8 cellular contexts compared by ENCODE assay signal in genomic region chrX:57591284-57592158, GRCh38. TPM values are rescaled to one million over a fixed set of nuclear protein-coding genes. Genes with fewer than 3 reads are reported as not detected.
DNase-seq lines count a peak whose midpoint lies in the region; ATAC-seq, FAIRE-seq and TF ChIP-seq lines count a peak whose summit lies in the region.
"Not testable (repeated sequence)": the region's sequence is repeated elsewhere in the genome, so short reads cannot be mapped to it uniquely, and the experiment has no call there.

Gene ZXDB, plus strand, starts transcription at chrX:57592011. Its CDS starts 38 bp downstream, at chrX:57592049.

- CTCF ChIA-PET in A549 (lab: Yijun Ruan, JAX), result interaction anchor here (1.6 kb wide), 1 partner anchor 11 kb away, joined by 3 read pairs; no protein-coding TSS in a partner anchor

- H3K27me3 Mint-ChIP-seq in T-helper 1 cell treated with Interleukin-12 subunit alpha and Interleukin-12 subunit beta and Interleukin-4 antibody, amounts not matched to agents 30 μg/mL and 1 μg/mL, for 36 hours (ENCODE audit: low read depth), result not testable (repeated sequence)

- H3K4me2 ChIP-seq in A549, result peak within 1 kb of the TSS; percentile 87
- peak within 1 kb of the TSS; percentile 68 for H3K4me2 ChIP-seq in parathyroid adenoma (ENCODE audit: low read length)

- TF ChIP-seq POLR2A in A549 (IDR thresholded peaks at IDR 0.05; ENCODE audit: low read length), result not testable (repeated sequence)

- H3K36me3 ChIP-seq in iPS DF 6.9 (ENCODE audit: control insufficient read depth, insufficient read depth, low read length); parathyroid adenoma (ENCODE audit: control insufficient read depth, insufficient read depth, low read length): not testable (repeated sequence)

- FAIRE-seq in A549 (lab: Jason Lieb, UNC), result not testable (repeated sequence)

- H3K36me3 Mint-ChIP-seq in T-helper 1 cell treated with Interleukin-12 subunit alpha and Interleukin-12 subunit beta and Interleukin-4 antibody, amounts not matched to agents 30 μg/mL and 1 μg/mL, for 36 hours (ENCODE audit: low read depth), result peaks cover 11% of the 10 kb centered on the region

- TF ChIP-seq CTCF in A549 (IDR thresholded peaks at IDR 0.05); parathyroid adenoma (IDR thresholded peaks at IDR 0.05): not testable (repeated sequence)

- not testable (repeated sequence) for TF ChIP-seq EP300 in A549 (IDR thresholded peaks at IDR 0.05)

- H3K4me1 Mint-ChIP-seq in T-helper 1 cell treated with Interleukin-12 subunit alpha and Interleukin-12 subunit beta and Interleukin-4 antibody, amounts not matched to agents 30 μg/mL and 1 μg/mL, for 36 hours (ENCODE audit: low read depth), result peaks cover 34% of the 10 kb centered on the region

- peak within 1 kb of the TSS; percentile 87 for H3K9ac ChIP-seq in parathyroid adenoma

- not testable (repeated sequence) for H3K9me3 Mint-ChIP-seq in T-helper 1 cell treated with Interleukin-12 subunit alpha and Interleukin-12 subunit beta and Interleukin-4 antibody, amounts not matched to agents 30 μg/mL and 1 μg/mL, for 36 hours

- peaks cover 35% of the 10 kb centered on the region for H3K4me1 ChIP-seq in A549
- not testable (repeated sequence) for H3K4me1 ChIP-seq in iPS DF 6.9 (ENCODE audit: control insufficient read depth, insufficient read depth, low read length); parathyroid adenoma

- H3K79me2 ChIP-seq in parathyroid adenoma, result not testable (repeated sequence)

- TF ChIP-seq RAD21 in A549 (conservative IDR thresholded peaks at IDR 0.05 in 1 of 2, IDR thresholded peaks at IDR 0.05 in 1 of 2), result not testable (repeated sequence)

- peak within 1 kb of the TSS; percentile 89 for H3K27ac Mint-ChIP-seq in T-helper 1 cell treated with Interleukin-12 subunit alpha and Interleukin-12 subunit beta and Interleukin-4 antibody, amounts not matched to agents 30 μg/mL and 1 μg/mL, for 36 hours

- not testable (repeated sequence) for H3K9me3 ChIP-seq in A549; iPS DF 6.9 (ENCODE audit: control insufficient read depth, insufficient read depth, low read length); parathyroid adenoma (ENCODE audit: control insufficient read depth, low read length)

- WGBS in A549 (ENCODE audit: missing lambda C conversion rate), result 32% methylated on average over 12 of the region's 39 CpGs
- no CpG with 5 or more reads among the region's 39 CpGs for WGBS in iPS DF 6.9 (ENCODE audit: insufficient coverage, insufficient read length)

- ATAC-seq in A549, result peak; percentile 65 to 72
- ATAC-seq in GM18861 (IDR thresholded peaks at IDR 0.05; ENCODE audit: unreplicated experiment), result peak; percentile 40
- peak; percentile 54 for ATAC-seq in HG02759 (IDR thresholded peaks at IDR 0.05; ENCODE audit: unreplicated experiment)

- H3K4me3 Mint-ChIP-seq in T-helper 1 cell treated with Interleukin-12 subunit alpha and Interleukin-12 subunit beta and Interleukin-4 antibody, amounts not matched to agents 30 μg/mL and 1 μg/mL, for 36 hours, result peak within 1 kb of the TSS; percentile 82

- H3K27ac ChIP-seq in A549 (peak within 1 kb of the TSS; percentile 93 to 97), parathyroid adenoma (peak within 1 kb of the TSS; percentile 95)
- not testable (repeated sequence) for H3K27ac ChIP-seq in iPS DF 6.9 (ENCODE audit: low read length)

- H3K27me3 ChIP-seq in iPS DF 6.9 (ENCODE audit: control insufficient read depth, insufficient read depth, low read length); parathyroid adenoma (ENCODE audit: control insufficient read depth, insufficient read depth, low read length): not testable (repeated sequence)

- H3K4me3 ChIP-seq in A549 (peak within 1 kb of the TSS; percentile 61), iPS DF 6.9 (ENCODE audit: low read length) (peak within 1 kb of the TSS; percentile 63; the same call in 1 of the 2 replicates), parathyroid adenoma (ENCODE audit: low read depth, low read length) (peak within 1 kb of the TSS; percentile 55)

- peak within 1 kb of the TSS; percentile 86 for H2AFZ ChIP-seq in parathyroid adenoma

- DNase-seq in A549 (ENCODE audit: low read depth in 1 of 2, low spot score in 1 of 2), result peak; percentile 5 to 66
- DNase-seq in LHCN-M2 (ENCODE audit: low read depth), result peak; percentile 32
- DNase-seq in cerebellar cortex (ENCODE audit: low spot score), result peak; percentile 28
- DNase-seq in iPS DF 6.9 (ENCODE audit: low read depth, low spot score), result not testable (repeated sequence)

- POLR2A ChIA-PET in A549 (lab: Yijun Ruan, JAX), result not testable (repeated sequence)

TF ChIP-seq in A549, 52 proteins besides CTCF, POLR2A, EP300 and RAD21:
- not testable (repeated sequence) for TF ChIP-seq FOSL2 (IDR thresholded peaks at IDR 0.05)
- peak; percentile 52; the same call in 1 of the 2 replicates for TF ChIP-seq FOSL2 (CRISPR knock-in tag; IDR thresholded peaks at IDR 0.05)

RNA-seq across cellular contexts. Expression of gene ZXDB, which starts in this region (rescaled TPM):
- 12.0 and 14.4 TPM in 2 replicates for polyA plus RNA-seq in A549 (2011; rRNA removed)
- 2.5 and 3.4 TPM in 2 replicates for polyA plus RNA-seq in A549 (2012; cell fraction: cytosol; rRNA removed)
- polyA plus RNA-seq in A549 (2012; cell fraction: nucleus; rRNA removed), result 2.6 and 2.7 TPM in 2 replicates
- 4.8 to 6.4 TPM (median 5.5 TPM) in 3 replicates for polyA plus RNA-seq in A549 (2017; fragmentation: RNase III; extraction: RNeasy Plus Mini Kit Qiagen cat#74134 plus additional on column Dnase treatment)
- polyA minus RNA-seq in A549 (2011; rRNA and poly(A)+ RNA removed), result 26.5 and 28.8 TPM in 2 replicates
- total RNA-seq in LHCN-M2 (2014; rRNA removed), result 11.1 and 11.9 TPM in 2 replicates
- 2.7 TPM for polyA plus RNA-seq in LHCN-M2 (2012)
